In the genomic region with DNA sequence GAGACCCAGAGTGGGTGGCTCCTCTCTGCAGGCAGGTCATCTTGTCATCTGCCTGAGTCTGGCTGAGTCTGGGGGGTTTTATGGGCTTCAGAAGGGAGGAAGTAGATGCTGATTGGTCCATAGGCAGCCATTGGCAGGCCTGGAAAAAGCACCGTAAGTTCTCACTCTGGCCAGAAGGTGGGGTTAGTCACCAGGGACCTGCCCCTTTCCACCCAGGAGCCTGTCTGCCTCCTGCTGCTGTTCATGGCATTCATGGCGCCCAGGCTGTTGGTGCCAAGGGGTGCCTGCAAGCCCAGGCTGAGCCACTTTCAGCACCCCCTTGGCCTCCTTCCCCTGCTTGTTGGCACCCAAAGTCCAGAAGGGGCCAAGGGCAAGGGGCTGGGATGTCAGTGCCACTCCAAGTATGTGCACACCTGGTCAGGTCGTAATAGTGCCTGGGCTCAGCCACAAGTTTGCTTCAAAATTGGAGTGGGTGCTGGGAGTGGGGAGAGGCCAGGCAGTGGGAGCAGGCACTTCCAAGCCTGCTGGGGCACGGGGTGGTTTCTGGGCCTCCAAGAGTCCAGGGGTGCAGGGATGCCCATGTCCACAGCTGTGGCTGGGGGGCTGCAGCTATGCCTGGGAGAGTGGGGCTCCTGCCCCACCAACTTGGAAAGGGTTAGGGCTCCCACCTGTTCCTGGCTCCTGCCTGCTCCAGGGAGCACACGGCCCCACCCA, we compare ENCODE assay signal across 14 cellular contexts.
DNase-seq lines count a peak whose midpoint lies in the region; TF ChIP-seq lines count a peak whose summit lies in the region.
"Had no signal": no experiment of that assay in that cellular context is flagged by ENCODE, and none has a peak within 500 bp of the region (broad histone marks: within the 10 kb centered on the region; RNA-seq: fewer than 3 reads in every experiment).

No MANE protein-coding gene starts in this region.

- H3K14ac ChIP-seq in mesenchymal stem cell (ENCODE audit: low read length in 2 of 2): no peak overlapping the region

- H3K36me3 ChIP-seq in BLaER1 (peaks cover 69% of the 10 kb centered on the region), muscle layer of colon (ENCODE audit: insufficient read depth, low read length) (no peaks in the 10 kb centered on the region), mesenchymal stem cell (ENCODE audit: control insufficient read depth in 1 of 2, insufficient read depth in 2 of 2, low read depth in 1 of 2, low read length in 2 of 2) (no peaks in the 10 kb centered on the region)
- H3K36me3 ChIP-seq: thoracic aorta had no signal

- H3K79me1 ChIP-seq in mesenchymal stem cell (replicated peaks; ENCODE audit: low read length, poor library complexity, severe bottlenecking): no peaks in the 10 kb centered on the region

- no peak overlapping the region for H4K91ac ChIP-seq in mesenchymal stem cell (ENCODE audit: low read length)

- peak overlapping the region; percentile 79; the same call in 1 of the 2 replicates for H3K27ac ChIP-seq in BLaER1
- H3K27ac ChIP-seq in muscle layer of colon (ENCODE audit: low read depth, low read length): peak overlapping the region; percentile 22
- no peak overlapping the region for H3K27ac ChIP-seq in mesenchymal stem cell (ENCODE audit: low read length, poor library complexity, severe bottlenecking)
- H3K27ac ChIP-seq: GM23248, thoracic aorta had no signal

- H3K4me2 ChIP-seq in BLaER1: peak overlapping the region; percentile 79
- no peak overlapping the region for H3K4me2 ChIP-seq in mesenchymal stem cell (ENCODE audit: low read length, poor library complexity, severe bottlenecking)

- no peak overlapping the region for H3K23ac ChIP-seq in mesenchymal stem cell (ENCODE audit: low read length in 2 of 2)

- DNase-seq in GM12865 (ENCODE audit: low read depth) (peak; percentile 29), NCI-H748 (lab: John Stamatoyannopoulos, UW; ENCODE audit: unreplicated experiment) (no peak), mesenchymal stem cell (no peak), Kasumi-1 (lab: John Stamatoyannopoulos, UW) (no peak)
- DNase-seq in activated CD8-positive, alpha-beta memory T cell treated with anti-CD3 and anti-CD28 coated beads, Interleukin-2, amount 50 U/mL, for 48 hours: peak; percentile 41
- DNase-seq in activated effector memory CD4-positive, alpha-beta T cell treated with anti-CD3 and anti-CD28 coated beads, Interleukin-2, amount 50 U/mL, for 16 hours: no peak
- DNase-seq: dermis blood vessel endothelial cell, GM23248, midbrain, NCI-H1436, small intestine had no signal

- WGBS in mesenchymal stem cell: 84% methylated on average over 5 of the region's 5 CpGs

- no peak overlapping the region for H4K8ac ChIP-seq in mesenchymal stem cell (ENCODE audit: low read length)

- H2BK15ac ChIP-seq in mesenchymal stem cell (ENCODE audit: low read depth, poor library complexity, severe bottlenecking): no peak overlapping the region

- TF ChIP-seq CTCF in GM12865 (IDR thresholded peaks at IDR 0.05; ENCODE audit: insufficient read depth, low read depth, low read length, missing control alignments): no peak

- H3K27me3 ChIP-seq in BLaER1 (no peaks in the 10 kb centered on the region), muscle layer of colon (ENCODE audit: control insufficient read depth in 1 of 2, insufficient read depth in 2 of 2, low read length in 2 of 2) (no peaks in the 10 kb centered on the region), mesenchymal stem cell (ENCODE audit: control insufficient read depth in 1 of 2, insufficient read depth in 1 of 2, low read length in 2 of 2) (peaks cover 4 to 36% of the 10 kb centered on the region in 2 experiments)

- H2BK12ac ChIP-seq in mesenchymal stem cell (ENCODE audit: low read length in 2 of 2): no peak overlapping the region

- no peak overlapping the region for H2BK5ac ChIP-seq in mesenchymal stem cell (ENCODE audit: low read depth, low read length, poor library complexity, severe bottlenecking)

- no peak overlapping the region for H2BK120ac ChIP-seq in mesenchymal stem cell (ENCODE audit: low read depth, low read length)

- H3K4ac ChIP-seq in mesenchymal stem cell (ENCODE audit: low read depth in 1 of 2, low read length in 2 of 2): no peak overlapping the region

- no peak overlapping the region for H3K18ac ChIP-seq in mesenchymal stem cell (ENCODE audit: low read depth in 1 of 2, low read length in 2 of 2)

- H2AFZ ChIP-seq in mesenchymal stem cell (ENCODE audit: low read depth, low read length): no peak overlapping the region
- H2AFZ ChIP-seq: GM23248 had no signal

- H3K9me3 ChIP-seq in BLaER1 (peaks cover 46% of the 10 kb centered on the region), muscle layer of colon (ENCODE audit: low read length) (no peaks in the 10 kb centered on the region), mesenchymal stem cell (ENCODE audit: control insufficient read depth, low read length) (no peaks in the 10 kb centered on the region)
- H3K9me3 ChIP-seq: thoracic aorta had no signal

- no peak overlapping the region for H2AK5ac ChIP-seq in mesenchymal stem cell (ENCODE audit: low read length, severe bottlenecking)

- peak overlapping the region; percentile 42; the same call in 1 of the 2 replicates for H3K4me3 ChIP-seq in BLaER1
- no peak overlapping the region for H3K4me3 ChIP-seq in GM12865 (ENCODE audit: low read depth, low read length)
- no peak overlapping the region for H3K4me3 ChIP-seq in muscle layer of colon (ENCODE audit: low read depth in 1 of 2, low read length in 2 of 2)
- H3K4me3 ChIP-seq in mesenchymal stem cell (ENCODE audit: insufficient read depth in 1 of 2, low read depth in 1 of 2, low read length in 2 of 2): no peak overlapping the region
- H3K4me3 ChIP-seq: GM23248, thoracic aorta had no signal

- peaks cover 61% of the 10 kb centered on the region for H3K4me1 ChIP-seq in BLaER1
- peaks cover 66% of the 10 kb centered on the region for H3K4me1 ChIP-seq in muscle layer of colon (ENCODE audit: insufficient read depth, low read length)
- H3K4me1 ChIP-seq in mesenchymal stem cell (ENCODE audit: control insufficient read depth, insufficient read depth, low read depth, low read length): no peaks in the 10 kb centered on the region

- H3K9ac ChIP-seq in BLaER1 (no peak overlapping the region), muscle layer of colon (ENCODE audit: low read length) (no peak overlapping the region), mesenchymal stem cell (ENCODE audit: low read length) (no peak overlapping the region)
- H3K9ac ChIP-seq: GM23248 had no signal

- H4K20me1 ChIP-seq in BLaER1: no peaks in the 10 kb centered on the region

Comparison
In these comparisons a context has a peak if more than half of its experiments do, and no peak if none do; other contexts are left out.
1. DNase-seq: peak in GM12865 (single experiment) and activated CD8-positive, alpha-beta memory T cell treated with anti-CD3 and anti-CD28 coated beads, Interleukin-2, amount 50 U/mL, for 48 hours (single experiment); none in NCI-H748 (single experiment), mesenchymal stem cell (single experiment), Kasumi-1 (0 of 2) and activated effector memory CD4-positive, alpha-beta T cell treated with anti-CD3 and anti-CD28 coated beads, Interleukin-2, amount 50 U/mL, for 16 hours (single experiment).